ENCODE assay signal across 34 cellular contexts in genomic region chr2:18129348-18129747, GRCh38.
DNase-seq lines count a peak whose midpoint lies in the region; ATAC-seq, FAIRE-seq and TF ChIP-seq lines count a peak whose summit lies in the region.
"Had no signal": no experiment of that assay in that cellular context is flagged by ENCODE, and none has a peak within 500 bp of the region (broad histone marks: within the 10 kb centered on the region; RNA-seq: fewer than 3 reads in every experiment).

No MANE protein-coding gene starts in this region.

- no peak for TF ChIP-seq CTCF in HepG2 (CRISPR knock-in tag; IDR thresholded peaks at IDR 0.05)
- TF ChIP-seq CTCF in right lobe of liver (IDR thresholded peaks at IDR 0.05), result no peak
- no peak for TF ChIP-seq CTCF in A549 (IDR thresholded peaks at IDR 0.05)
- TF ChIP-seq CTCF in IMR-90 (conservative IDR thresholded peaks at IDR 0.05; ENCODE audit: low read depth, low read length), result no peak
- TF ChIP-seq CTCF in K562 (IDR thresholded peaks at IDR 0.05 in 2 of 3, conservative IDR thresholded peaks at IDR 0.05 in 1 of 3; ENCODE audit: insufficient read depth in 2 of 3, low read depth in 1 of 3, low read length in 3 of 3), result no peak

- no peak overlapping the region for H2BK5ac ChIP-seq in IMR-90 (ENCODE audit: low read depth, low read length, poor library complexity, severe bottlenecking)

- FAIRE-seq in HepG2 (lab: Jason Lieb, UNC) (no peak), A549 (lab: Jason Lieb, UNC) (no peak), K562 (lab: Jason Lieb, UNC) (no peak)
- FAIRE-seq: A204.1, D721Med had no signal

- H3K14ac ChIP-seq in IMR-90 (replicated peaks; ENCODE audit: low read depth, low read length), result no peak overlapping the region

- CTCF ChIA-PET in HepG2 (lab: Yijun Ruan, JAX; ENCODE audit: low intra/inter-chr PET ratio, low total read pairs) (no interaction called here), A549 (lab: Yijun Ruan, JAX) (no interaction called here), IMR-90 (lab: Yijun Ruan, JAX) (interaction anchor here (1.7 kb wide), 1 partner anchor 12 kb away, joined by 5 read pairs; no protein-coding TSS in a partner anchor), K562 (lab: Yijun Ruan, JAX; ENCODE audit: low intra/inter-chr PET ratio) (no interaction called here)

- TF ChIP-seq EP300 in HepG2 (IDR thresholded peaks at IDR 0.05; ENCODE audit: low read depth in 2 of 2, low read length in 2 of 2) (no peak), HepG2 (CRISPR knock-in tag; IDR thresholded peaks at IDR 0.05; ENCODE audit: borderline replicate concordance) (no peak), A549 (IDR thresholded peaks at IDR 0.05) (no peak), K562 (IDR thresholded peaks at IDR 0.05; ENCODE audit: low read length) (no peak)

- BruUV-seq in HepG2 (replicated peaks; lab: Mats Ljungman, UMichigan) (no TSS peak), IMR-90 (replicated peaks; lab: Mats Ljungman, UMichigan) (no TSS peak), K562 (replicated peaks; lab: Mats Ljungman, UMichigan) (no TSS peak)

- H3K4me1 ChIP-seq in HepG2 (ENCODE audit: insufficient read depth, low read length) (no peaks in the 10 kb centered on the region), right lobe of liver (no peaks in the 10 kb centered on the region), A549 (no peaks in the 10 kb centered on the region), IMR-90 (ENCODE audit: control insufficient read depth, insufficient read depth, low read length) (no peaks in the 10 kb centered on the region), K562 (replicated peaks in 1 of 2; ENCODE audit: control insufficient read depth in 2 of 2, insufficient read depth in 2 of 2, low read length in 2 of 2) (no peaks in the 10 kb centered on the region)
- H3K4me1 ChIP-seq: BE2C, Caco-2 had no signal

- H3K9me3 ChIP-seq in HepG2 (ENCODE audit: low read length) (no peaks in the 10 kb centered on the region), right lobe of liver (no peaks in the 10 kb centered on the region), A549 (no peaks in the 10 kb centered on the region), IMR-90 (ENCODE audit: control insufficient read depth, insufficient read depth, low read length) (no peaks in the 10 kb centered on the region), K562 (replicated peaks; ENCODE audit: control insufficient read depth, insufficient read depth, low read depth, low read length) (no peaks in the 10 kb centered on the region)
- H3K9me3 ChIP-seq: BE2C; BLaER1; BLaER1 treated with 17β-estradiol and CSF1 and Interleukin-3, amounts not matched to agents 10 nM and 100 nM; Caco-2 had no signal

- H3K4me3 ChIP-seq in HepG2 (replicated peaks in 1 of 3; ENCODE audit: insufficient read depth in 1 of 3, low read depth in 2 of 3, low read length in 3 of 3), result no peak overlapping the region
- no peak overlapping the region for H3K4me3 ChIP-seq in right lobe of liver
- H3K4me3 ChIP-seq in A549, result no peak overlapping the region
- H3K4me3 ChIP-seq in IMR-90 (ENCODE audit: insufficient read depth, low read depth, low read length), result no peak overlapping the region
- H3K4me3 ChIP-seq in K562, result no peak overlapping the region
- H3K4me3 ChIP-seq: BLaER1; BLaER1 treated with 17β-estradiol and CSF1 and Interleukin-3, amounts not matched to agents 10 nM and 100 nM had no signal

- DNase-seq in HepG2 (ENCODE audit: low spot score) (no peak), right lobe of liver (no peak), A549 (ENCODE audit: low read depth in 1 of 2, low spot score in 1 of 2) (no peak), IMR-90 (no peak), K562 (ENCODE audit: extremely low read depth in 1 of 4, low spot score in 3 of 4) (no peak), H4 (ENCODE audit: low spot score) (no peak)
- DNase-seq: 8988T; ACHN; AML-193; BE2C; C1 segment of cervical spinal cord; Caco-2; Calu3; CD4-positive, alpha-beta memory T cell; CD4-positive, alpha-beta T cell; CD4-positive, CD25-positive, alpha-beta regulatory T cell; CD8-positive, alpha-beta memory T cell; CD8-positive, alpha-beta T cell; COR-L47; DMS 273 treated with DMSO at 0.1 percent for 48 hours; DMS153; DMS53; DMS79; DMS79 treated with DMSO at 0.1 percent for 48 hours; DND-41; EL had no signal

- H3K9me1 ChIP-seq in IMR-90 (ENCODE audit: insufficient read depth, low read length) (no peaks in the 10 kb centered on the region), K562 (ENCODE audit: control insufficient read depth, insufficient read depth, low read length) (no peaks in the 10 kb centered on the region)

- TF ChIP-seq POLR2A in HepG2 (IDR thresholded peaks at IDR 0.05; ENCODE audit: insufficient read depth in 1 of 2, low read depth in 2 of 2, low read length in 2 of 2), result no peak
- no peak for TF ChIP-seq POLR2A in right lobe of liver (IDR thresholded peaks at IDR 0.05)
- TF ChIP-seq POLR2A in A549 (IDR thresholded peaks at IDR 0.05; ENCODE audit: low read length), result no peak
- TF ChIP-seq POLR2A in IMR-90 (IDR thresholded peaks at IDR 0.05; ENCODE audit: low read depth, low read length), result no peak
- no peak for TF ChIP-seq POLR2A in K562 (conservative IDR thresholded peaks at IDR 0.05)

- H3K27ac ChIP-seq in HepG2 (ENCODE audit: extremely low read length, insufficient read depth, low read length), result no peak overlapping the region
- H3K27ac ChIP-seq in right lobe of liver, result no peak overlapping the region
- no peak overlapping the region for H3K27ac ChIP-seq in A549
- no peak overlapping the region for H3K27ac ChIP-seq in IMR-90 (ENCODE audit: insufficient read depth, low read length)
- H3K27ac ChIP-seq in K562 (ENCODE audit: extremely low read depth, low read depth, low read length), result no peak overlapping the region
- H3K27ac ChIP-seq: 22Rv1; BLaER1; BLaER1 treated with 17β-estradiol and CSF1 and Interleukin-3, amounts not matched to agents 10 nM and 100 nM; C4-2B had no signal

- no peak overlapping the region for H2AFZ ChIP-seq in HepG2 (ENCODE audit: low read length)
- no peak overlapping the region for H2AFZ ChIP-seq in IMR-90 (replicated peaks; ENCODE audit: low read length, poor library complexity)
- no peak overlapping the region for H2AFZ ChIP-seq in K562 (ENCODE audit: low read depth, low read length)

- H3K79me2 ChIP-seq in HepG2 (ENCODE audit: insufficient read depth, low read length), result no peaks in the 10 kb centered on the region
- H3K79me2 ChIP-seq in K562 (ENCODE audit: control insufficient read depth, insufficient read depth, low read length), result no peaks in the 10 kb centered on the region

- POLR2A ChIA-PET in HepG2 (lab: Yijun Ruan, JAX) (no interaction called here), A549 (lab: Yijun Ruan, JAX) (no interaction called here), IMR-90 (lab: Charles Lee; ENCODE audit: unreplicated experiment) (no interaction called here), K562 (lab: Yijun Ruan, JAX) (no interaction called here)

- H3K4me2 ChIP-seq in HepG2 (ENCODE audit: low read depth, low read length) (no peak overlapping the region), A549 (no peak overlapping the region), IMR-90 (ENCODE audit: low read depth, low read length) (no peak overlapping the region), K562 (ENCODE audit: insufficient read depth, low read length) (no peak overlapping the region)
- H3K4me2 ChIP-seq: BLaER1; BLaER1 treated with 17β-estradiol and CSF1 and Interleukin-3, amounts not matched to agents 10 nM and 100 nM had no signal

- H3K9ac ChIP-seq in HepG2 (ENCODE audit: insufficient read depth, low read depth, low read length) (no peak overlapping the region), IMR-90 (ENCODE audit: low read depth, low read length) (no peak overlapping the region), K562 (ENCODE audit: insufficient read depth in 1 of 2, low read depth in 2 of 2, low read length in 2 of 2) (no peak overlapping the region)
- H3K9ac ChIP-seq: BLaER1; BLaER1 treated with 17β-estradiol and CSF1 and Interleukin-3, amounts not matched to agents 10 nM and 100 nM had no signal

- no peak overlapping the region for H4K91ac ChIP-seq in IMR-90 (ENCODE audit: insufficient read depth, low read depth, low read length)

- no peaks in the 10 kb centered on the region for H3K79me1 ChIP-seq in IMR-90 (ENCODE audit: low read depth in 1 of 2, low read length in 2 of 2)

- TF ChIP-seq RAD21 in HepG2 (CRISPR knock-in tag; IDR thresholded peaks at IDR 0.05) (no peak), A549 (conservative IDR thresholded peaks at IDR 0.05 in 1 of 2, IDR thresholded peaks at IDR 0.05 in 1 of 2) (no peak), IMR-90 (IDR thresholded peaks at IDR 0.05; ENCODE audit: low read length) (no peak), K562 (CRISPR knock-in tag; conservative IDR thresholded peaks at IDR 0.05 in 1 of 2, IDR thresholded peaks at IDR 0.05 in 1 of 2) (no peak)

- in situ Hi-C loops in HepG2 (cut with HindIII; ENCODE audit: extremely low pct_ligation_motif_present, low pct_unique_long_range_greater_than_20kb) (no loop called here), IMR-90 (cut with MboI; ENCODE audit: low sequenced_read_pairs) (no loop called here), K562 (cut with MboI) (no loop called here)

- H3K36me3 ChIP-seq in HepG2 (replicated peaks in 1 of 2; ENCODE audit: control insufficient read depth in 1 of 2, insufficient read depth in 2 of 2, low read length in 2 of 2), result no peaks in the 10 kb centered on the region
- no peaks in the 10 kb centered on the region for H3K36me3 ChIP-seq in right lobe of liver
- H3K36me3 ChIP-seq in IMR-90 (ENCODE audit: control insufficient read depth, insufficient read depth, low read length), result no peaks in the 10 kb centered on the region
- no peaks in the 10 kb centered on the region for H3K36me3 ChIP-seq in K562 (ENCODE audit: control insufficient read depth, insufficient read depth, low read length)
- H3K36me3 ChIP-seq: BE2C; BLaER1; BLaER1 treated with 17β-estradiol and CSF1 and Interleukin-3, amounts not matched to agents 10 nM and 100 nM had no signal

- no peak overlapping the region for H2BK15ac ChIP-seq in IMR-90 (ENCODE audit: low read depth, low read length)

- H4K20me1 ChIP-seq in HepG2 (ENCODE audit: insufficient read depth, low read length), result no peaks in the 10 kb centered on the region
- no peaks in the 10 kb centered on the region for H4K20me1 ChIP-seq in IMR-90 (ENCODE audit: insufficient read depth, low read length)
- no peaks in the 10 kb centered on the region for H4K20me1 ChIP-seq in K562 (replicated peaks; ENCODE audit: control insufficient read depth, insufficient read depth, low read length)
- H4K20me1 ChIP-seq: BLaER1; BLaER1 treated with 17β-estradiol and CSF1 and Interleukin-3, amounts not matched to agents 10 nM and 100 nM had no signal

- H4K8ac ChIP-seq in IMR-90 (ENCODE audit: low read depth in 2 of 2, low read length in 2 of 2), result no peak overlapping the region

- ATAC-seq in HepG2, result no peak
- ATAC-seq in right lobe of liver, result no peak
- ATAC-seq in A549, result no peak
- ATAC-seq in IMR-90 (ENCODE audit: low read depth), result no peak
- no peak for ATAC-seq in K562
- ATAC-seq in GM19463 (IDR thresholded peaks at IDR 0.05; ENCODE audit: unreplicated experiment), result no peak
- ATAC-seq in GM18868 (IDR thresholded peaks at IDR 0.05; ENCODE audit: unreplicated experiment), result no peak
- ATAC-seq: CD8-positive, alpha-beta T cell had no signal

- no peak overlapping the region for H3K4ac ChIP-seq in IMR-90 (ENCODE audit: low read depth, low read length)

- intact Hi-C loops in HepG2 (cut with micrococcal nuclease; ENCODE audit: unreplicated experiment), result no loop called here
- intact Hi-C loops in right lobe of liver (cut with DNase I), result no loop called here
- intact Hi-C loops in IMR-90 (cut with micrococcal nuclease), result no loop called here
- intact Hi-C loops in K562 (cut with micrococcal nuclease), result no loop called here

- no peak overlapping the region for H2AK9ac ChIP-seq in IMR-90 (replicated peaks; ENCODE audit: low read depth, low read length, poor library complexity)

- dilution Hi-C loops in IMR-90 (cut with HindIII; ENCODE audit: low sequenced_read_pairs, unreplicated experiment), result no loop called here

- H3K27me3 ChIP-seq in HepG2 (ENCODE audit: control insufficient read depth in 1 of 2, insufficient read depth in 2 of 2, low read length in 2 of 2) (no peaks in the 10 kb centered on the region), right lobe of liver (no peaks in the 10 kb centered on the region), IMR-90 (ENCODE audit: control insufficient read depth, insufficient read depth, low read length) (peaks cover 5% of the 10 kb centered on the region), K562 (ENCODE audit: control insufficient read depth in 2 of 2, insufficient read depth in 2 of 2, low read length in 2 of 2) (no peaks in the 10 kb centered on the region)
- H3K27me3 ChIP-seq: BE2C; BLaER1; BLaER1 treated with 17β-estradiol and CSF1 and Interleukin-3, amounts not matched to agents 10 nM and 100 nM had no signal

- H2BK20ac ChIP-seq in IMR-90 (ENCODE audit: low read depth, low read length), result no peak overlapping the region

- no peak overlapping the region for H4K5ac ChIP-seq in IMR-90 (ENCODE audit: low read depth, low read length)

- H2AK5ac ChIP-seq in IMR-90 (ENCODE audit: low read depth, low read length), result no peak overlapping the region

- no peak overlapping the region for H3K56ac ChIP-seq in IMR-90 (ENCODE audit: extremely low read depth, insufficient read depth, low read length)

- H2BK120ac ChIP-seq in IMR-90 (ENCODE audit: low read depth, low read length), result no peak overlapping the region

- no peak overlapping the region for H3K18ac ChIP-seq in IMR-90 (ENCODE audit: low read depth, low read length)

- H3K23ac ChIP-seq in IMR-90 (ENCODE audit: low read depth, low read length), result no peak overlapping the region

Comparison
In these comparisons a context has a peak if more than half of its experiments do, and no peak if none do; other contexts are left out.
1. Of the 241 proteins assayed by ChIP-seq in both HepG2 and K562: peak only in HepG2: MAFK; only in K562: MAFG; in both: MAFF; in neither: 238.